ENCODE assay signal across 12 cellular contexts in the genomic region with DNA sequence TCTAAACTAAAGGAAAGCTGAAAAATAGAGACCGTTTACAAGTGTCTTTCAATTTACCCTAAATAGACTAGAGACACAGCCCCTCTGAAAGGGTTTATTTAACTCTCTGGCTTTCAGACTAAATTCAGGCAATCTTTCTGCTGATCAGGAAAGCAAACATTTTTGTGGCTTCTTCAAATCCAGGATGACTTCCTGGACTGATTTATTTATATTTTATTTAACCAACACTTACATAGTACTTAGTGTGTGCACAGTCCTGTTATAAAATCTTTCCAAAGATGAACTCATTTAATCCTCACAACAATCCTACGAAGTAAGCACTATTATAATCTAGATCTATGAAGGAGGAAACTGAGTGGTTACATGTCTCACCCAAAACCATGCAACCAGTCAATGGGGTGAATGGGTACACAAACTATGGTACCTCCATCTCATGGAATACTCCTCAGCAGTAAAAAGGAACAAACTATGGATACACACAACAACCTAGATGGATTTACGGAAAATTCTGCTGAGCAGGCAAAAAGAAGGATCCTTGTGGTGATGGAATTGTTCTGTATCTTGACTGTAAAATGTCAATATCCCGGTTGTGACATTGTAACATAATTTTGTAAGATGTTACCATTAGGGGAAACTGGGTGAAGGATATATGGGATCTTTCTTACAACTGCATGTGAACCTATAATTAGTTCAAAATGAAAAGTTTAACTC.
"Had no signal": no experiment of that assay in that cellular context is flagged by ENCODE, and none has a peak within 500 bp of the region (broad histone marks: within the 10 kb centered on the region; RNA-seq: fewer than 3 reads in every experiment).

No MANE protein-coding gene starts in this region.

- H3K27ac ChIP-seq: foreskin keratinocyte, hepatocyte, sigmoid colon, spleen had no signal

- H3K9me3 ChIP-seq: sigmoid colon, spleen had no signal

- H3K4me3 ChIP-seq: hepatocyte, lung, sigmoid colon, spleen had no signal

- H3K4me1 ChIP-seq: foreskin keratinocyte, sigmoid colon, spleen had no signal

- DNase-seq: activated CD4-positive, alpha-beta T cell treated with anti-CD3 and anti-CD28 coated beads, Interleukin-2, amount 50 U/mL, for 4 hours; activated effector memory CD4-positive, alpha-beta T cell treated with anti-CD3 and anti-CD28 coated beads, Interleukin-2, amount 50 U/mL, for 16 hours; activated naive CD4-positive, alpha-beta T cell treated with anti-CD3 and anti-CD28 coated beads, Interleukin-2, amount 50 U/mL, for 16 hours; activated T-cell treated with anti-CD3 and anti-CD28 coated beads, Interleukin-2, amount 50 U/mL, for 72 hours; dermis blood vessel endothelial cell; effector memory CD8-positive, alpha-beta T cell; foreskin keratinocyte; sigmoid colon; spleen; stimulated activated naive B cell treated with anti-CD40 and anti-IgM and Interleukin-4, amounts not matched to agents 10 μg/mL and 1 μg/mL and 100 μg/mL, for 72 hours had no signal

- H3K36me3 ChIP-seq: sigmoid colon, spleen had no signal

- H2AFZ ChIP-seq: hepatocyte had no signal

- H3K4me2 ChIP-seq: hepatocyte had no signal

- ATAC-seq: activated T-cell treated with anti-CD3 and anti-CD28 coated beads, Interleukin-2, amount 50 U/mL, for 72 hours; effector memory CD8-positive, alpha-beta T cell; foreskin keratinocyte; stimulated activated naive B cell treated with anti-CD40 and anti-IgM and Interleukin-4, amounts not matched to agents 10 μg/mL and 1 μg/mL and 100 μg/mL, for 72 hours had no signal

- H3K79me2 ChIP-seq: hepatocyte had no signal

- H3K27me3 ChIP-seq: foreskin keratinocyte, hepatocyte, sigmoid colon, spleen had no signal
